Comparison of ENCODE assay signal across 1 cellular context in genomic region chr6:42224222-42225042, GRCh38.
TF ChIP-seq lines count a peak whose summit lies in the region.

No MANE protein-coding gene starts in this region.

TF ChIP-seq in HCT116, 20 proteins besides CTCF, POLR2A, EP300 and RAD21 (continued from another document):
- no peak; the same call in 1 of the 2 replicates for TF ChIP-seq ATF3 (IDR thresholded peaks at IDR 0.05)
TF ChIP-seq in HCT116: peak in this region for 10.
